In genomic region chr6:44133003-44133931, GRCh38 we compare ENCODE assay signal across 1 cellular context.
A peak's percentile ranks its signal among the peaks of the same experiment; 100 is the strongest.
TF ChIP-seq lines count a peak whose summit lies in the region.

No MANE protein-coding gene starts in this region.

TF ChIP-seq in HepG2, 621 proteins besides CTCF, POLR2A, EP300 and RAD21 (continued from another document and continues in another):
- TF ChIP-seq, protein P1, sequence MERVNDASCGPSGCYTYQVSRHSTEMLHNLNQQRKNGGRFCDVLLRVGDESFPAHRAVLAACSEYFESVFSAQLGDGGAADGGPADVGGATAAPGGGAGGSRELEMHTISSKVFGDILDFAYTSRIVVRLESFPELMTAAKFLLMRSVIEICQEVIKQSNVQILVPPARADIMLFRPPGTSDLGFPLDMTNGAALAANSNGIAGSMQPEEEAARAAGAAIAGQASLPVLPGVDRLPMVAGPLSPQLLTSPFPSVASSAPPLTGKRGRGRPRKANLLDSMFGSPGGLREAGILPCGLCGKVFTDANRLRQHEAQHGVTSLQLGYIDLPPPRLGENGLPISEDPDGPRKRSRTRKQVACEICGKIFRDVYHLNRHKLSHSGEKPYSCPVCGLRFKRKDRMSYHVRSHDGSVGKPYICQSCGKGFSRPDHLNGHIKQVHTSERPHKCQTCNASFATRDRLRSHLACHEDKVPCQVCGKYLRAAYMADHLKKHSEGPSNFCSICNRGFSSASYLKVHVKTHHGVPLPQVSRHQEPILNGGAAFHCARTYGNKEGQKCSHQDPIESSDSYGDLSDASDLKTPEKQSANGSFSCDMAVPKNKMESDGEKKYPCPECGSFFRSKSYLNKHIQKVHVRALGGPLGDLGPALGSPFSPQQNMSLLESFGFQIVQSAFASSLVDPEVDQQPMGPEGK (CRISPR knock-in tag; IDR thresholded peaks at IDR 0.05), result peak; percentile 85
- peak; percentile 41 for TF ChIP-seq XRCC5 (optimal IDR thresholded peaks at IDR 0.05; ENCODE audit: low read length)
- TF ChIP-seq ZNF274 (CRISPR knock-in tag; IDR thresholded peaks at IDR 0.05), result 0 out of 2 replicates have a peak, but pooled peaks have one; percentile 55
- TF ChIP-seq, protein P2, sequence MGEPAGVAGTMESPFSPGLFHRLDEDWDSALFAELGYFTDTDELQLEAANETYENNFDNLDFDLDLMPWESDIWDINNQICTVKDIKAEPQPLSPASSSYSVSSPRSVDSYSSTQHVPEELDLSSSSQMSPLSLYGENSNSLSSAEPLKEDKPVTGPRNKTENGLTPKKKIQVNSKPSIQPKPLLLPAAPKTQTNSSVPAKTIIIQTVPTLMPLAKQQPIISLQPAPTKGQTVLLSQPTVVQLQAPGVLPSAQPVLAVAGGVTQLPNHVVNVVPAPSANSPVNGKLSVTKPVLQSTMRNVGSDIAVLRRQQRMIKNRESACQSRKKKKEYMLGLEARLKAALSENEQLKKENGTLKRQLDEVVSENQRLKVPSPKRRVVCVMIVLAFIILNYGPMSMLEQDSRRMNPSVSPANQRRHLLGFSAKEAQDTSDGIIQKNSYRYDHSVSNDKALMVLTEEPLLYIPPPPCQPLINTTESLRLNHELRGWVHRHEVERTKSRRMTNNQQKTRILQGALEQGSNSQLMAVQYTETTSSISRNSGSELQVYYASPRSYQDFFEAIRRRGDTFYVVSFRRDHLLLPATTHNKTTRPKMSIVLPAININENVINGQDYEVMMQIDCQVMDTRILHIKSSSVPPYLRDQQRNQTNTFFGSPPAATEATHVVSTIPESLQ (CRISPR knock-in tag; conservative IDR thresholded peaks at IDR 0.05), result no peak
- TF ChIP-seq ZBTB1 (CRISPR knock-in tag; IDR thresholded peaks at IDR 0.05; ENCODE audit: borderline replicate concordance), result no peak
- TF ChIP-seq TOE1 (CRISPR knock-in tag; IDR thresholded peaks at IDR 0.05), result no peak
- TF ChIP-seq, protein P3, sequence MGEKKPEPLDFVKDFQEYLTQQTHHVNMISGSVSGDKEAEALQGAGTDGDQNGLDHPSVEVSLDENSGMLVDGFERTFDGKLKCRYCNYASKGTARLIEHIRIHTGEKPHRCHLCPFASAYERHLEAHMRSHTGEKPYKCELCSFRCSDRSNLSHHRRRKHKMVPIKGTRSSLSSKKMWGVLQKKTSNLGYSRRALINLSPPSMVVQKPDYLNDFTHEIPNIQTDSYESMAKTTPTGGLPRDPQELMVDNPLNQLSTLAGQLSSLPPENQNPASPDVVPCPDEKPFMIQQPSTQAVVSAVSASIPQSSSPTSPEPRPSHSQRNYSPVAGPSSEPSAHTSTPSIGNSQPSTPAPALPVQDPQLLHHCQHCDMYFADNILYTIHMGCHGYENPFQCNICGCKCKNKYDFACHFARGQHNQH (CRISPR knock-in tag; IDR thresholded peaks at IDR 0.05), result 0 out of 2 replicates have a peak, but pooled peaks have one; percentile 12
- TF ChIP-seq ZSCAN22 (CRISPR knock-in tag; IDR thresholded peaks at IDR 0.05), result no peak
- no peak for TF ChIP-seq ATAD3A (CRISPR knock-in tag; IDR thresholded peaks at IDR 0.05)
- TF ChIP-seq ETV6 (CRISPR knock-in tag; conservative IDR thresholded peaks at IDR 0.05), result no peak
- TF ChIP-seq NFKB2 (CRISPR knock-in tag; IDR thresholded peaks at IDR 0.05; ENCODE audit: borderline replicate concordance), result peak; percentile 19; the same call in 1 of the 2 replicates
- peak; percentile 48; the same call in 1 of the 2 replicates for TF ChIP-seq HIC2 (CRISPR knock-in tag; IDR thresholded peaks at IDR 0.05; ENCODE audit: low read depth)
- peak; percentile 40; the same call in 1 of the 2 replicates for TF ChIP-seq NR2C2 (CRISPR knock-in tag; IDR thresholded peaks at IDR 0.05; ENCODE audit: borderline replicate concordance)
- peak; percentile 36 for TF ChIP-seq TEAD3 (CRISPR knock-in tag; optimal IDR thresholded peaks at IDR 0.05; ENCODE audit: borderline replicate concordance)
- no peak for TF ChIP-seq PLRG1 (conservative IDR thresholded peaks at IDR 0.05)
- TF ChIP-seq, protein P4, sequence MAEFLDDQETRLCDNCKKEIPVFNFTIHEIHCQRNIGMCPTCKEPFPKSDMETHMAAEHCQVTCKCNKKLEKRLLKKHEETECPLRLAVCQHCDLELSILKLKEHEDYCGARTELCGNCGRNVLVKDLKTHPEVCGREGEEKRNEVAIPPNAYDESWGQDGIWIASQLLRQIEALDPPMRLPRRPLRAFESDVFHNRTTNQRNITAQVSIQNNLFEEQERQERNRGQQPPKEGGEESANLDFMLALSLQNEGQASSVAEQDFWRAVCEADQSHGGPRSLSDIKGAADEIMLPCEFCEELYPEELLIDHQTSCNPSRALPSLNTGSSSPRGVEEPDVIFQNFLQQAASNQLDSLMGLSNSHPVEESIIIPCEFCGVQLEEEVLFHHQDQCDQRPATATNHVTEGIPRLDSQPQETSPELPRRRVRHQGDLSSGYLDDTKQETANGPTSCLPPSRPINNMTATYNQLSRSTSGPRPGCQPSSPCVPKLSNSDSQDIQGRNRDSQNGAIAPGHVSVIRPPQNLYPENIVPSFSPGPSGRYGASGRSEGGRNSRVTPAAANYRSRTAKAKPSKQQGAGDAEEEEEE (CRISPR knock-in tag; IDR thresholded peaks at IDR 0.05; ENCODE audit: borderline replicate concordance), result no peak
- no peak for TF ChIP-seq HOXD1 (CRISPR knock-in tag; IDR thresholded peaks at IDR 0.05)
- TF ChIP-seq, protein P5, sequence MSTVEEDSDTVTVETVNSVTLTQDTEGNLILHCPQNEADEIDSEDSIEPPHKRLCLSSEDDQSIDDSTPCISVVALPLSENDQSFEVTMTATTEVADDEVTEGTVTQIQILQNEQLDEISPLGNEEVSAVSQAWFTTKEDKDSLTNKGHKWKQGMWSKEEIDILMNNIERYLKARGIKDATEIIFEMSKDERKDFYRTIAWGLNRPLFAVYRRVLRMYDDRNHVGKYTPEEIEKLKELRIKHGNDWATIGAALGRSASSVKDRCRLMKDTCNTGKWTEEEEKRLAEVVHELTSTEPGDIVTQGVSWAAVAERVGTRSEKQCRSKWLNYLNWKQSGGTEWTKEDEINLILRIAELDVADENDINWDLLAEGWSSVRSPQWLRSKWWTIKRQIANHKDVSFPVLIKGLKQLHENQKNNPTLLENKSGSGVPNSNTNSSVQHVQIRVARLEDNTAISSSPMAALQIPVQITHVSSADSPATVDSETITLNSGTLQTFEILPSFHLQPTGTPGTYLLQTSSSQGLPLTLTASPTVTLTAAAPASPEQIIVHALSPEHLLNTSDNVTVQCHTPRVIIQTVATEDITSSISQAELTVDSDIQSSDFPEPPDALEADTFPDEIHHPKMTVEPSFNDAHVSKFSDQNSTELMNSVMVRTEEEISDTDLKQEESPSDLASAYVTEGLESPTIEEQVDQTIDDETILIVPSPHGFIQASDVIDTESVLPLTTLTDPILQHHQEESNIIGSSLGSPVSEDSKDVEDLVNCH (CRISPR knock-in tag; IDR thresholded peaks at IDR 0.05), result no peak
- TF ChIP-seq SP1 (IDR thresholded peaks at IDR 0.05), result no peak
- TF ChIP-seq SP1 (CRISPR knock-in tag; IDR thresholded peaks at IDR 0.05), result no peak
- TF ChIP-seq, protein P6, sequence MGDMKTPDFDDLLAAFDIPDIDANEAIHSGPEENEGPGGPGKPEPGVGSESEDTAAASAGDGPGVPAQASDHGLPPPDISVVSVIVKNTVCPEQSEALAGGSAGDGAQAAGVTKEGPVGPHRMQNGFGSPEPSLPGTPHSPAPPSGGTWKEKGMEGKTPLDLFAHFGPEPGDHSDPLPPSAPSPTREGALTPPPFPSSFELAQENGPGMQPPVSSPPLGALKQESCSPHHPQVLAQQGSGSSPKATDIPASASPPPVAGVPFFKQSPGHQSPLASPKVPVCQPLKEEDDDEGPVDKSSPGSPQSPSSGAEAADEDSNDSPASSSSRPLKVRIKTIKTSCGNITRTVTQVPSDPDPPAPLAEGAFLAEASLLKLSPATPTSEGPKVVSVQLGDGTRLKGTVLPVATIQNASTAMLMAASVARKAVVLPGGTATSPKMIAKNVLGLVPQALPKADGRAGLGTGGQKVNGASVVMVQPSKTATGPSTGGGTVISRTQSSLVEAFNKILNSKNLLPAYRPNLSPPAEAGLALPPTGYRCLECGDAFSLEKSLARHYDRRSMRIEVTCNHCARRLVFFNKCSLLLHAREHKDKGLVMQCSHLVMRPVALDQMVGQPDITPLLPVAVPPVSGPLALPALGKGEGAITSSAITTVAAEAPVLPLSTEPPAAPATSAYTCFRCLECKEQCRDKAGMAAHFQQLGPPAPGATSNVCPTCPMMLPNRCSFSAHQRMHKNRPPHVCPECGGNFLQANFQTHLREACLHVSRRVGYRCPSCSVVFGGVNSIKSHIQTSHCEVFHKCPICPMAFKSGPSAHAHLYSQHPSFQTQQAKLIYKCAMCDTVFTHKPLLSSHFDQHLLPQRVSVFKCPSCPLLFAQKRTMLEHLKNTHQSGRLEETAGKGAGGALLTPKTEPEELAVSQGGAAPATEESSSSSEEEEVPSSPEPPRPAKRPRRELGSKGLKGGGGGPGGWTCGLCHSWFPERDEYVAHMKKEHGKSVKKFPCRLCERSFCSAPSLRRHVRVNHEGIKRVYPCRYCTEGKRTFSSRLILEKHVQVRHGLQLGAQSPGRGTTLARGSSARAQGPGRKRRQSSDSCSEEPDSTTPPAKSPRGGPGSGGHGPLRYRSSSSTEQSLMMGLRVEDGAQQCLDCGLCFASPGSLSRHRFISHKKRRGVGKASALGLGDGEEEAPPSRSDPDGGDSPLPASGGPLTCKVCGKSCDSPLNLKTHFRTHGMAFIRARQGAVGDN (CRISPR knock-in tag; IDR thresholded peaks at IDR 0.05), result peak; percentile 72
- TF ChIP-seq ZFAT (CRISPR knock-in tag; conservative IDR thresholded peaks at IDR 0.05), result no peak
- TF ChIP-seq, protein P7, sequence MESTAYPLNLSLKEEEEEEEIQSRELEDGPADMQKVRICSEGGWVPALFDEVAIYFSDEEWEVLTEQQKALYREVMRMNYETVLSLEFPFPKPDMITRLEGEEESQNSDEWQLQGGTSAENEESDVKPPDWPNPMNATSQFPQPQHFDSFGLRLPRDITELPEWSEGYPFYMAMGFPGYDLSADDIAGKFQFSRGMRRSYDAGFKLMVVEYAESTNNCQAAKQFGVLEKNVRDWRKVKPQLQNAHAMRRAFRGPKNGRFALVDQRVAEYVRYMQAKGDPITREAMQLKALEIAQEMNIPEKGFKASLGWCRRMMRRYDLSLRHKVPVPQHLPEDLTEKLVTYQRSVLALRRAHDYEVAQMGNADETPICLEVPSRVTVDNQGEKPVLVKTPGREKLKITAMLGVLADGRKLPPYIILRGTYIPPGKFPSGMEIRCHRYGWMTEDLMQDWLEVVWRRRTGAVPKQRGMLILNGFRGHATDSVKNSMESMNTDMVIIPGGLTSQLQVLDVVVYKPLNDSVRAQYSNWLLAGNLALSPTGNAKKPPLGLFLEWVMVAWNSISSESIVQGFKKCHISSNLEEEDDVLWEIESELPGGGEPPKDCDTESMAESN (CRISPR knock-in tag; conservative IDR thresholded peaks at IDR 0.05), result no peak
- TF ChIP-seq NRL (CRISPR knock-in tag; IDR thresholded peaks at IDR 0.05; ENCODE audit: borderline replicate concordance), result no peak
- TF ChIP-seq ZNF772 (CRISPR knock-in tag; IDR thresholded peaks at IDR 0.05), result 0 out of 2 replicates have a peak, but pooled peaks have one; percentile 40
- TF ChIP-seq PHF21A (CRISPR knock-in tag; IDR thresholded peaks at IDR 0.05), result no peak
- TF ChIP-seq PCBP1 (IDR thresholded peaks at IDR 0.05; ENCODE audit: borderline replicate concordance, low read depth, low read length), result 0 out of 2 replicates have a peak, but pooled peaks have one; percentile 66
- TF ChIP-seq PPARG (CRISPR knock-in tag; conservative IDR thresholded peaks at IDR 0.05), result no peak
- no peak for TF ChIP-seq PRPF4 (IDR thresholded peaks at IDR 0.05; ENCODE audit: low read depth, low read length, poor library complexity, severe bottlenecking)
- no peak for TF ChIP-seq ATRX (CRISPR knock-in tag; IDR thresholded peaks at IDR 0.05; ENCODE audit: borderline replicate concordance)
- TF ChIP-seq ZNF784 (CRISPR knock-in tag; IDR thresholded peaks at IDR 0.05; ENCODE audit: borderline replicate concordance), result 0 out of 2 replicates have a peak, but pooled peaks have one; percentile 36
- TF ChIP-seq, protein P8, sequence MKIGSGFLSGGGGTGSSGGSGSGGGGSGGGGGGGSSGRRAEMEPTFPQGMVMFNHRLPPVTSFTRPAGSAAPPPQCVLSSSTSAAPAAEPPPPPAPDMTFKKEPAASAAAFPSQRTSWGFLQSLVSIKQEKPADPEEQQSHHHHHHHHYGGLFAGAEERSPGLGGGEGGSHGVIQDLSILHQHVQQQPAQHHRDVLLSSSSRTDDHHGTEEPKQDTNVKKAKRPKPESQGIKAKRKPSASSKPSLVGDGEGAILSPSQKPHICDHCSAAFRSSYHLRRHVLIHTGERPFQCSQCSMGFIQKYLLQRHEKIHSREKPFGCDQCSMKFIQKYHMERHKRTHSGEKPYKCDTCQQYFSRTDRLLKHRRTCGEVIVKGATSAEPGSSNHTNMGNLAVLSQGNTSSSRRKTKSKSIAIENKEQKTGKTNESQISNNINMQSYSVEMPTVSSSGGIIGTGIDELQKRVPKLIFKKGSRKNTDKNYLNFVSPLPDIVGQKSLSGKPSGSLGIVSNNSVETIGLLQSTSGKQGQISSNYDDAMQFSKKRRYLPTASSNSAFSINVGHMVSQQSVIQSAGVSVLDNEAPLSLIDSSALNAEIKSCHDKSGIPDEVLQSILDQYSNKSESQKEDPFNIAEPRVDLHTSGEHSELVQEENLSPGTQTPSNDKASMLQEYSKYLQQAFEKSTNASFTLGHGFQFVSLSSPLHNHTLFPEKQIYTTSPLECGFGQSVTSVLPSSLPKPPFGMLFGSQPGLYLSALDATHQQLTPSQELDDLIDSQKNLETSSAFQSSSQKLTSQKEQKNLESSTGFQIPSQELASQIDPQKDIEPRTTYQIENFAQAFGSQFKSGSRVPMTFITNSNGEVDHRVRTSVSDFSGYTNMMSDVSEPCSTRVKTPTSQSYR (CRISPR knock-in tag; IDR thresholded peaks at IDR 0.05; ENCODE audit: borderline replicate concordance), result no peak
- TF ChIP-seq SMAD1 (CRISPR knock-in tag; IDR thresholded peaks at IDR 0.05; ENCODE audit: borderline replicate concordance, low read depth), result no peak
- TF ChIP-seq GABPB1 (CRISPR knock-in tag; IDR thresholded peaks at IDR 0.05), result peak; percentile 35; the same call in 1 of the 2 replicates
- no peak for TF ChIP-seq GFI1 (CRISPR knock-in tag; IDR thresholded peaks at IDR 0.05; ENCODE audit: borderline replicate concordance)
- peak; percentile 84 for TF ChIP-seq HCFC1 (IDR thresholded peaks at IDR 0.05; ENCODE audit: low read depth, low read length)
- TF ChIP-seq ZNF670 (CRISPR knock-in tag; IDR thresholded peaks at IDR 0.05; ENCODE audit: borderline replicate concordance), result no peak
- no peak for TF ChIP-seq ZNF530 (CRISPR knock-in tag; IDR thresholded peaks at IDR 0.05; ENCODE audit: low read depth)
- no peak for TF ChIP-seq ZNF121 (CRISPR knock-in tag; IDR thresholded peaks at IDR 0.05)
- peak; percentile 36; the same call in 1 of the 2 replicates for TF ChIP-seq ZSCAN25 (CRISPR knock-in tag; IDR thresholded peaks at IDR 0.05)
